ENCODE assay signal across 1 cellular context in the genomic region with DNA sequence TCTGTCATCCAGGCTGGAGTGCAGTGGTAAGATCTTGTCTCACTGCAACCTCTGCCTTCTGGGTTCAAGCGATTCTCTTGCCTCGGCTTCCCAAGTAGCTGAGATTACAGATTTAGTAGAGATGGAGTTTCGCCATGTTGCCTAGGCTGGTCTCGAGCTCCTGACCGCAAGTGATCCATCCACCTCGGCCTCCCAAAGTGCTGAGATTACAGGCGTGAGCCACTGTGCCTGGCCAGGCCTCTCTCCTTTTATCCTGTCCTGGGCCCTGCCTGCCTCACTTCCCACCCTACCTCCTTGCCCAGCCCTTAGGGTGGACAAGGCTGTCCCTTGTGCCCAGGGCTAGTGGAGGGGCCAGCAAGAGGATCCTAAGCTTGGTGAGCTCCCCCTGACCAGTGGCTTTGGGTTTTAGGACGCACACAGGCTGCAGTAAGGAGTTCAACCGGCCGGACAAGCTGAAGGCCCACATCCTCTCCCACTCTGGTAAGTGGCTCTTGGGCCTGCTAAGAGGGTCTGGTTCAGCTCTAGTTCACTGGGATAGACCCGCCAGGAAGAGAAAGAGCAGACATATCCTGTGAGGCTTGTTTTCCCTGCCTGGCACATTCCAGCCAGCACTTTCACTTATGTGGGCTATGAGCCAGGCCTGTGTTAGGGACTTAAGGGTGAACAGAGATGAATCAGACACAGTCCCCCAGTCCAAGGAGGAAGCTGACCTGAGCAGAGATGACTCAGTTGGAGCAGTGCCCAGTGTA.
TF ChIP-seq lines count a peak whose summit lies in the region.

No MANE protein-coding gene starts in this region.

TF ChIP-seq in IMR-90, 13 proteins besides CTCF, POLR2A, EP300 and RAD21:
- TF ChIP-seq CEBPB (IDR thresholded peaks at IDR 0.05; ENCODE audit: low read depth, low read length), result no peak
- peak; percentile 77 for TF ChIP-seq MAFK (IDR thresholded peaks at IDR 0.05; ENCODE audit: low read depth, low read length)
- TF ChIP-seq BHLHE40 (IDR thresholded peaks at IDR 0.05; ENCODE audit: low read depth, low read length), result peak; percentile 75
- peak; percentile 75 for TF ChIP-seq FOS (IDR thresholded peaks at IDR 0.05; ENCODE audit: low read depth, low read length)
- TF ChIP-seq ELK1 (IDR thresholded peaks at IDR 0.05; ENCODE audit: borderline replicate concordance, low read depth, low read length), result no peak
- 0 out of 2 replicates have a peak, but pooled peaks have one; percentile 16 for TF ChIP-seq MAZ (IDR thresholded peaks at IDR 0.05; ENCODE audit: borderline replicate concordance, low read depth, low read length)
